15 cellular contexts compared by ENCODE assay signal in genomic region chr12:88634008-88634407, GRCh38. TPM values are rescaled to one million over a fixed set of nuclear protein-coding genes. Genes with fewer than 3 reads are reported as not detected.
DNase-seq lines count a peak whose midpoint lies in the region; ATAC-seq and TF ChIP-seq lines count a peak whose summit lies in the region.
"Had no signal": no experiment of that assay in that cellular context is flagged by ENCODE, and none has a peak within 500 bp of the region (broad histone marks: within the 10 kb centered on the region; RNA-seq: fewer than 3 reads in every experiment).

No MANE protein-coding gene starts in this region.

- BruUV-seq in Caco-2 (replicated peaks; lab: Mats Ljungman, UMichigan), result no TSS peak

- no peak overlapping the region for H3K4me3 ChIP-seq in AG10803 (ENCODE audit: low read length)
- no peak overlapping the region for H3K4me3 ChIP-seq in Caco-2 (ENCODE audit: low read depth, low read length)
- H3K4me3 ChIP-seq: GM23338, SK-N-MC had no signal

- H3K36me3 ChIP-seq in Caco-2 (ENCODE audit: control insufficient read depth, insufficient read depth, low read length), result no peaks in the 10 kb centered on the region

- TF ChIP-seq CTCF in AG10803 (conservative IDR thresholded peaks at IDR 0.05; ENCODE audit: low read length) (no peak), Caco-2 (IDR thresholded peaks at IDR 0.05; ENCODE audit: insufficient read depth in 1 of 2, low read depth in 1 of 2, low read length in 1 of 2, severe bottlenecking in 1 of 2, unreplicated experiment in 1 of 2) (no peak)

- CTCF ChIA-PET in Caco-2 (lab: Charles Lee), result no interaction called here

- H3K27me3 ChIP-seq in Caco-2 (replicated peaks; ENCODE audit: control insufficient read depth, insufficient read depth, low read length), result no peaks in the 10 kb centered on the region

- H3K4me1 ChIP-seq in Caco-2, result peaks cover 6% of the 10 kb centered on the region; the same call in 1 of the 2 replicates

- intact Hi-C loops in Caco-2 (cut with micrococcal nuclease; ENCODE audit: unreplicated experiment), result loop anchor here (10.0 kb wide), 1 partner anchor 291 kb away; no protein-coding TSS in a partner anchor
- intact Hi-C loops in left colon (cut with DNase I, micrococcal nuclease), result no loop called here

- peaks cover 12% of the 10 kb centered on the region for H3K9me3 Mint-ChIP-seq in Caco-2 (ENCODE audit: unreplicated experiment)
- no peaks in the 10 kb centered on the region for H3K9me3 Mint-ChIP-seq in activated naive CD8-positive, alpha-beta T cell treated with anti-CD3 and anti-CD28 coated beads for 36 hours
- H3K9me3 Mint-ChIP-seq: GM23338 had no signal

- H3K36me3 Mint-ChIP-seq in Caco-2 (ENCODE audit: insufficient read depth, unreplicated experiment), result no peaks in the 10 kb centered on the region
- H3K36me3 Mint-ChIP-seq in activated naive CD8-positive, alpha-beta T cell treated with anti-CD3 and anti-CD28 coated beads for 36 hours, result no peaks in the 10 kb centered on the region
- H3K36me3 Mint-ChIP-seq: CD14-positive monocyte had no signal

- H3K27ac Mint-ChIP-seq in Caco-2 (ENCODE audit: unreplicated experiment), result peak overlapping the region; percentile 41
- no peak overlapping the region for H3K27ac Mint-ChIP-seq in activated naive CD8-positive, alpha-beta T cell treated with anti-CD3 and anti-CD28 coated beads for 36 hours
- H3K27ac Mint-ChIP-seq: GM23338 had no signal

- peaks cover 13% of the 10 kb centered on the region for H3K4me1 Mint-ChIP-seq in Caco-2 (ENCODE audit: low read depth, unreplicated experiment)
- H3K4me1 Mint-ChIP-seq in activated naive CD8-positive, alpha-beta T cell treated with anti-CD3 and anti-CD28 coated beads for 36 hours, result no peaks in the 10 kb centered on the region

- no peak overlapping the region for H3K4me3 Mint-ChIP-seq in Caco-2 (ENCODE audit: unreplicated experiment)
- no peak overlapping the region for H3K4me3 Mint-ChIP-seq in activated naive CD8-positive, alpha-beta T cell treated with anti-CD3 and anti-CD28 coated beads for 36 hours
- H3K4me3 Mint-ChIP-seq: CD14-positive monocyte, GM23338 had no signal

- no peaks in the 10 kb centered on the region for H3K27me3 Mint-ChIP-seq in Caco-2 (ENCODE audit: insufficient read depth, unreplicated experiment)
- no peaks in the 10 kb centered on the region for H3K27me3 Mint-ChIP-seq in activated naive CD8-positive, alpha-beta T cell treated with anti-CD3 and anti-CD28 coated beads for 36 hours

- H3K9me3 ChIP-seq in Caco-2, result no peaks in the 10 kb centered on the region

- POLR2A ChIA-PET in Caco-2 (lab: Charles Lee), result no interaction called here

- DNase-seq in AG10803 (ENCODE audit: low read depth) (peak; percentile 6), Caco-2 (no peak), NCI-H69 (lab: John Stamatoyannopoulos, UW) (peak; percentile 53), left colon (no peak), dedifferentiated amniotic fluid mesenchymal stem cell (ENCODE audit: extremely low spot score) (no peak), MV-4-11 (lab: John Stamatoyannopoulos, UW) (no peak)
- no peak for DNase-seq in activated naive CD8-positive, alpha-beta T cell treated with anti-CD3 and anti-CD28 coated beads for 36 hours
- DNase-seq: DMS153, NCI-H1417, NCI-H1930, NCI-H2171, SHP77 had no signal

- ATAC-seq in left colon, result peak; percentile 20
- ATAC-seq: GM23338 had no signal

RNA-seq across cellular contexts. Expression of gene KITLG, which starts 53.7 kb away (rescaled TPM):
- total RNA-seq in Caco-2 (2022), result 200 and 211 TPM in 2 replicates
- total RNA-seq in left colon, result 10 to 100 TPM; 34.2 to 35.2 TPM
- under 1 TPM in 1 of 2 experiments, not detected in 1; 0.08 TPM for total RNA-seq in activated naive CD8-positive, alpha-beta T cell treated with anti-CD3 and anti-CD28 coated beads for 36 hours

Comparison
In these comparisons a context has a peak if more than half of its experiments do, and no peak if none do; other contexts are left out.
1. DNase-seq: peak in AG10803 (single experiment) and NCI-H69 (single experiment); none in Caco-2 (0 of 2), left colon (0 of 2), dedifferentiated amniotic fluid mesenchymal stem cell (single experiment), activated naive CD8-positive, alpha-beta T cell treated with anti-CD3 and anti-CD28 coated beads for 36 hours (single experiment) and MV-4-11 (single experiment).
2. RNA of gene KITLG, which starts 53.7 kb away (total RNA-seq): 200 to 211 TPM in Caco-2 and 34.2 to 35.2 TPM in left colon; 0.08 TPM in activated naive CD8-positive, alpha-beta T cell treated with anti-CD3 and anti-CD28 coated beads for 36 hours; every median in the first group is over 10 times any median in the second.